Comparison of ENCODE assay signal across 15 cellular contexts in genomic region chr11:66004186-66004585, GRCh38. TPM values are rescaled to one million over a fixed set of nuclear protein-coding genes. Genes with fewer than 3 reads are reported as not detected.
DNase-seq lines count a peak whose midpoint lies in the region; ATAC-seq, FAIRE-seq and TF ChIP-seq lines count a peak whose summit lies in the region.
"Had no signal": no experiment of that assay in that cellular context is flagged by ENCODE, and none has a peak within 500 bp of the region (broad histone marks: within the 10 kb centered on the region; RNA-seq: fewer than 3 reads in every experiment).

No MANE protein-coding gene starts in this region.

- ATAC-seq in activated T-cell treated with anti-CD3 and anti-CD28 coated beads, Interleukin-2, amount 50 U/mL, for 4 hours = no peak
- no peak for ATAC-seq in gastrocnemius medialis
- no peak for ATAC-seq in GM18858 (IDR thresholded peaks at IDR 0.05; ENCODE audit: unreplicated experiment)
- ATAC-seq in GM18519 (IDR thresholded peaks at IDR 0.05; ENCODE audit: low FRiP score, unreplicated experiment) = no peak
- ATAC-seq: SK-N-SH treated with all-trans-retinoic acid at 6 μM for 48 hours had no signal

- peaks cover 12% of the 10 kb centered on the region for H3K36me3 Mint-ChIP-seq in activated T-cell treated with anti-CD3 and anti-CD28 coated beads, Interleukin-2, amount 50 U/mL, for 4 hours (ENCODE audit: insufficient read depth)
- peaks cover 3% of the 10 kb centered on the region for H3K36me3 Mint-ChIP-seq in astrocyte (ENCODE audit: low read depth, unreplicated experiment)

- no peaks in the 10 kb centered on the region for H3K9me2 ChIP-seq in MM.1S (replicated peaks; ENCODE audit: insufficient read depth, low read length)

- H3K4me3 Mint-ChIP-seq in activated T-cell treated with anti-CD3 and anti-CD28 coated beads, Interleukin-2, amount 50 U/mL, for 4 hours = peak overlapping the region; percentile 97
- H3K4me3 Mint-ChIP-seq in astrocyte (ENCODE audit: unreplicated experiment) = peak overlapping the region; percentile 77

- no peak for FAIRE-seq in astrocyte (lab: Jason Lieb, UNC)

- H2AFZ ChIP-seq in MM.1S (ENCODE audit: low read length) = no peak overlapping the region
- H2AFZ ChIP-seq in astrocyte (ENCODE audit: low read depth, low read length) = no peak overlapping the region

- no peak overlapping the region for H3K27ac Mint-ChIP-seq in astrocyte (ENCODE audit: unreplicated experiment)

- H3K9ac ChIP-seq in MM.1S (ENCODE audit: low read length) (no peak overlapping the region), astrocyte (ENCODE audit: low read length) (no peak overlapping the region)
- H3K9ac ChIP-seq: KMS-11 had no signal

- no peaks in the 10 kb centered on the region for H3K27me3 Mint-ChIP-seq in activated T-cell treated with anti-CD3 and anti-CD28 coated beads, Interleukin-2, amount 50 U/mL, for 4 hours (ENCODE audit: low read depth)
- no peaks in the 10 kb centered on the region for H3K27me3 Mint-ChIP-seq in astrocyte (ENCODE audit: low read depth, unreplicated experiment)

- no peaks in the 10 kb centered on the region for H3K9me3 Mint-ChIP-seq in activated T-cell treated with anti-CD3 and anti-CD28 coated beads, Interleukin-2, amount 50 U/mL, for 4 hours
- H3K9me3 Mint-ChIP-seq in astrocyte (ENCODE audit: unreplicated experiment) = no peaks in the 10 kb centered on the region

- H3K9me3 ChIP-seq in MM.1S (replicated peaks; ENCODE audit: insufficient read depth, low read length) (no peaks in the 10 kb centered on the region), astrocyte (ENCODE audit: insufficient read depth, low read depth, low read length) (no peaks in the 10 kb centered on the region), gastrocnemius medialis (no peaks in the 10 kb centered on the region)
- H3K9me3 ChIP-seq: HAP-1, neutrophil had no signal

- peaks cover 23% of the 10 kb centered on the region for H3K4me1 Mint-ChIP-seq in activated T-cell treated with anti-CD3 and anti-CD28 coated beads, Interleukin-2, amount 50 U/mL, for 4 hours (ENCODE audit: low read depth)
- H3K4me1 Mint-ChIP-seq in astrocyte (ENCODE audit: low read depth, unreplicated experiment) = peaks cover 20% of the 10 kb centered on the region

- H3K4me3 ChIP-seq in MM.1S (ENCODE audit: low read length) (no peak overlapping the region), astrocyte (ENCODE audit: insufficient read depth, low read depth, low read length) (no peak overlapping the region), gastrocnemius medialis (no peak overlapping the region)
- H3K4me3 ChIP-seq: lung had no signal

- H3K27me3 ChIP-seq in MM.1S (replicated peaks; ENCODE audit: insufficient read depth, low read length) (no peaks in the 10 kb centered on the region), astrocyte (ENCODE audit: insufficient read depth, low read length) (no peaks in the 10 kb centered on the region), gastrocnemius medialis (no peaks in the 10 kb centered on the region)

- H3K4me1 ChIP-seq in MM.1S (ENCODE audit: low read length) (peaks cover 40% of the 10 kb centered on the region), astrocyte (ENCODE audit: insufficient read depth, low read length) (peaks cover 3% of the 10 kb centered on the region), gastrocnemius medialis (peaks cover 29 to 46% of the 10 kb centered on the region in 2 donors)
- H3K4me1 ChIP-seq: HAP-1 had no signal

- in situ Hi-C loops in gastrocnemius medialis (cut with MboI; ENCODE audit: low sequenced_read_pairs in 4 of 4) = no loop called here

- peaks cover 30% of the 10 kb centered on the region for H3F3A ChIP-seq in MM.1S (ENCODE audit: insufficient read depth, low read length)

- no peak for TF ChIP-seq POLR2A in gastrocnemius medialis (IDR thresholded peaks at IDR 0.05)

- H3K79me2 ChIP-seq in MM.1S (ENCODE audit: low read length) (peaks cover 48% of the 10 kb centered on the region), astrocyte (ENCODE audit: insufficient read depth, low read length) (peaks cover 42% of the 10 kb centered on the region)

- DNase-seq in activated T-cell treated with anti-CD3 and anti-CD28 coated beads, Interleukin-2, amount 50 U/mL, for 4 hours = no peak
- DNase-seq in activated T-cell treated with anti-CD3 and anti-CD28 coated beads, Interleukin-2, amount 50 U/mL, for 1 hour = no peak
- DNase-seq in MM.1S = no peak
- DNase-seq in astrocyte (ENCODE audit: low read depth) = no peak
- DNase-seq in gastrocnemius medialis = no peak
- DNase-seq in NCI-H2227 (lab: John Stamatoyannopoulos, UW; ENCODE audit: unreplicated experiment) = no peak
- DNase-seq: NCI-H1694, NCI-H510A treated with DMSO at 0.1 percent for 48 hours had no signal

- intact Hi-C loops in gastrocnemius medialis (cut with DNase I; ENCODE audit: low total_unique reads) = loop anchor here (5.0 kb wide), 1 partner anchor 342 kb away; the partner anchor contains the start of gene RELA

- TF ChIP-seq CTCF in MM.1S (IDR thresholded peaks at IDR 0.05; ENCODE audit: low read length) = no peak
- no peak for TF ChIP-seq CTCF in astrocyte (IDR thresholded peaks at IDR 0.05; ENCODE audit: insufficient read depth, low read depth, low read length)
- no peak for TF ChIP-seq CTCF in gastrocnemius medialis (IDR thresholded peaks at IDR 0.05 in 4 of 5, conservative IDR thresholded peaks at IDR 0.05 in 1 of 5)

- H3K27ac ChIP-seq in MM.1S (ENCODE audit: low read length) (peak overlapping the region; percentile 64; the same call in 1 of the 2 replicates), astrocyte (ENCODE audit: low read depth, low read length) (no peak overlapping the region), gastrocnemius medialis (peak overlapping the region; percentile 38 to 97 (median 40))
- H3K27ac ChIP-seq: KMS-11, neutrophil had no signal

- H3K4me2 ChIP-seq in MM.1S (ENCODE audit: low read depth, low read length) (no peak overlapping the region), astrocyte (ENCODE audit: low read length) (no peak overlapping the region)

- peaks cover 2% of the 10 kb centered on the region for H3K36me3 ChIP-seq in MM.1S (replicated peaks; ENCODE audit: insufficient read depth, low read length)
- peaks cover 18% of the 10 kb centered on the region for H3K36me3 ChIP-seq in astrocyte (ENCODE audit: insufficient read depth, low read length)
- peaks cover 2 to 37% of the 10 kb centered on the region in 2 donors for H3K36me3 ChIP-seq in gastrocnemius medialis

- H4K20me1 ChIP-seq in MM.1S (ENCODE audit: insufficient read depth, low read length) (no peaks in the 10 kb centered on the region), astrocyte (ENCODE audit: insufficient read depth, low read length) (peaks cover 21% of the 10 kb centered on the region)

RNA-seq across cellular contexts. Expression of gene BANF1, which starts 1.9 kb away (rescaled TPM):
- total RNA-seq in activated T-cell treated with anti-CD3 and anti-CD28 coated beads, Interleukin-2, amount 50 U/mL, for 4 hours = 100 to 1,000 TPM; 286 to 337 (median 326) TPM
- total RNA-seq in astrocyte = 158 and 180 TPM in 2 replicates
- 100 to 1,000 TPM in 1 of 4 donors, 10 to 100 TPM in 3; 57.4 to 126 (median 72.1) TPM for total RNA-seq in gastrocnemius medialis

RNA-seq across cellular contexts. Expression of gene EIF1AD, which starts 2.2 kb away (rescaled TPM):
- 10 to 100 TPM; 71.4 to 76.9 (median 76.0) TPM for total RNA-seq in activated T-cell treated with anti-CD3 and anti-CD28 coated beads, Interleukin-2, amount 50 U/mL, for 4 hours
- total RNA-seq in astrocyte (35.9 and 42.7 TPM in 2 replicates), gastrocnemius medialis (10 to 100 TPM; 29.3 to 39.8 (median 35.4) TPM)

RNA-seq across cellular contexts. Expression of gene CST6, which starts 7.6 kb away (rescaled TPM):
- 1 to 10 TPM in 1 of 3 donors, under 1 TPM in 2; 0.38 to 1.0 (median 0.45) TPM for total RNA-seq in activated T-cell treated with anti-CD3 and anti-CD28 coated beads, Interleukin-2, amount 50 U/mL, for 4 hours
- not detected in 2 replicates for total RNA-seq in astrocyte
- total RNA-seq in gastrocnemius medialis = 1 to 10 TPM in 2 of 4 donors, under 1 TPM in 1, not detected in 1; 0.71 to 6.0 (median 3.1) TPM

RNA-seq across cellular contexts. Expression of gene CATSPER1, which starts 22.1 kb away (rescaled TPM):
- not detected for total RNA-seq in activated T-cell treated with anti-CD3 and anti-CD28 coated beads, Interleukin-2, amount 50 U/mL, for 4 hours
- total RNA-seq in astrocyte = 0.45 TPM in 1 of 2 replicates, not detected in the other
- total RNA-seq in gastrocnemius medialis = not detected

RNA-seq across cellular contexts. Expression of gene SART1, which starts 42.7 kb away (rescaled TPM):
- 100 to 1,000 TPM in 2 of 3 donors, 10 to 100 TPM in 1; 90.8 to 105 (median 100) TPM for total RNA-seq in activated T-cell treated with anti-CD3 and anti-CD28 coated beads, Interleukin-2, amount 50 U/mL, for 4 hours
- total RNA-seq in astrocyte = 36.3 and 36.5 TPM in 2 replicates
- 10 to 100 TPM; 12.0 to 55.2 (median 33.3) TPM for total RNA-seq in gastrocnemius medialis
